ENCODE assay signal across 22 cellular contexts in genomic region chr12:66756631-66757030, GRCh38.
"Had no signal": no experiment of that assay in that cellular context is flagged by ENCODE, and none has a peak within 500 bp of the region (broad histone marks: within the 10 kb centered on the region; RNA-seq: fewer than 3 reads in every experiment).

No MANE protein-coding gene starts in this region.

- H3K27me3 Mint-ChIP-seq: dendritic cell treated with granulocyte-macrophage colony-stimulating factor and Interleukin-4, amounts not matched to agents 40 ng/mL and 50 ng/mL, for 4 days had no signal

- FAIRE-seq: keratinocyte had no signal

- ATAC-seq: effector memory CD8-positive, alpha-beta T cell; foreskin keratinocyte; left cardiac atrium; natural killer cell; sciatic nerve; stimulated activated memory B cell treated with anti-CD40 and anti-IgM and Interleukin-4, amounts not matched to agents 10 μg/mL and 1 μg/mL and 100 μg/mL, for 72 hours had no signal

- H3K36me3 Mint-ChIP-seq: natural killer cell; stimulated activated memory B cell treated with anti-CD40 and anti-IgM and Interleukin-4, amounts not matched to agents 10 μg/mL and 1 μg/mL and 100 μg/mL, for 72 hours had no signal

- H3K9me3 Mint-ChIP-seq: effector memory CD8-positive, alpha-beta T cell; immature natural killer cell; memory B cell; natural killer cell; stimulated activated memory B cell treated with anti-CD40 and anti-IgM and Interleukin-4, amounts not matched to agents 10 μg/mL and 1 μg/mL and 100 μg/mL, for 72 hours had no signal

- H3K4me1 Mint-ChIP-seq: memory B cell, neural crest cell had no signal

- DNase-seq: effector memory CD8-positive, alpha-beta T cell; immature natural killer cell; left cardiac atrium; left ventricle myocardium inferior; lower lobe of right lung; natural killer cell; posterior cingulate gyrus; spleen; stimulated activated CD4-positive, alpha-beta T cell treated with anti-CD3 and anti-CD28 coated beads, Interleukin-15, amount 100 ng/mL, for 24 hours; stimulated activated CD4-positive, alpha-beta T cell treated with anti-CD3 and anti-CD28 coated beads, Interleukin-1b, Interleukin-23, amount 100 ng/mL, for 48 hours; stimulated activated CD4-positive, alpha-beta T cell treated with anti-CD3 and anti-CD28 coated beads, Interleukin-4, amount 100 ng/mL, for 24 hours; stomach; substantia nigra; transverse colon had no signal

- H3K27ac Mint-ChIP-seq: dendritic cell treated with granulocyte-macrophage colony-stimulating factor and Interleukin-4, amounts not matched to agents 40 ng/mL and 50 ng/mL, for 4 days; effector memory CD8-positive, alpha-beta T cell; immature natural killer cell; memory B cell; mesothelial cell of epicardium; natural killer cell; stimulated activated memory B cell treated with anti-CD40 and anti-IgM and Interleukin-4, amounts not matched to agents 10 μg/mL and 1 μg/mL and 100 μg/mL, for 72 hours had no signal

- H3K4me3 Mint-ChIP-seq: dendritic cell treated with granulocyte-macrophage colony-stimulating factor and Interleukin-4, amounts not matched to agents 40 ng/mL and 50 ng/mL, for 4 days; effector memory CD8-positive, alpha-beta T cell; immature natural killer cell; memory B cell; mesothelial cell of epicardium; natural killer cell; neural crest cell; stimulated activated memory B cell treated with anti-CD40 and anti-IgM and Interleukin-4, amounts not matched to agents 10 μg/mL and 1 μg/mL and 100 μg/mL, for 72 hours had no signal
